Comparison of ENCODE assay signal across 37 cellular contexts in genomic region chr12:101694297-101694848, GRCh38. TPM values are rescaled to one million over a fixed set of nuclear protein-coding genes. Genes with fewer than 3 reads are reported as not detected.
"Had no signal": no experiment of that assay in that cellular context is flagged by ENCODE, and none has a peak within 500 bp of the region (broad histone marks: within the 10 kb centered on the region; RNA-seq: fewer than 3 reads in every experiment).

No MANE protein-coding gene starts in this region.

- H3K4me3 ChIP-seq: adrenal gland, Peyer's patch had no signal

- H3K36me3 ChIP-seq: adrenal gland, Peyer's patch had no signal

- H3K27ac Mint-ChIP-seq: activated B cell treated with CpG ODN at 0.5 μM for 24 hours; activated CD4-positive, alpha-beta memory T cell treated with anti-CD3 and anti-CD28 coated beads for 36 hours; activated naive CD4-positive, alpha-beta T cell treated with anti-CD3 and anti-CD28 coated beads for 36 hours; activated naive CD4-positive, alpha-beta T cell treated with anti-CD3 and anti-CD28 coated beads, Interleukin-2, amount 50 U/mL, for 72 hours; activated T-helper 1 cell treated with anti-CD3 and anti-CD28 coated beads, Interleukin-12 subunit alpha, Interleukin-12 subunit beta, Interleukin-2, Interleukin-4 antibody, amounts not matched to agents 30 ng/mL and 10 ng/mL and 1 ng/mL, durations not matched to agents 14 hours and 24 hours and 36 hours had no signal

- DNase-seq: activated B cell treated with CpG ODN at 0.5 μM for 24 hours; activated CD4-positive, alpha-beta memory T cell treated with anti-CD3 and anti-CD28 coated beads for 36 hours; activated CD4-positive, alpha-beta T cell treated with anti-CD3 and anti-CD28 coated beads for 4 hours; activated CD4-positive, alpha-beta T cell treated with anti-CD3 and anti-CD28 coated beads, Interleukin-2, amount 50 U/mL, for 1 hour; activated CD4-positive, CD25-positive, alpha-beta regulatory T cell treated with anti-CD3 and anti-CD28 coated beads, Interleukin-2, amount 50 U/mL, for 72 hours; activated CD8-positive, alpha-beta memory T cell treated with anti-CD3 and anti-CD28 coated beads, Interleukin-2, amount 50 U/mL, for 4 hours; activated gamma-delta T cell treated with Interleukin-2 at 50 U/mL for 16 hours; activated naive CD4-positive, alpha-beta T cell treated with anti-CD3 and anti-CD28 coated beads for 36 hours; activated T-cell treated with anti-CD3 and anti-CD28 coated beads for 4 hours; activated T-cell treated with anti-CD3 and anti-CD28 coated beads, Interleukin-2, amount 50 U/mL, for 4 hours; adrenal gland; anterior cingulate cortex; central memory CD4-positive, alpha-beta T cell; NCI-H1092 treated with DMSO at 0.1 percent for 48 hours; NCI-H1417; NCI-H146; NCI-H187; NCI-H2029 treated with DMSO at 0.1 percent for 48 hours; NCI-H2107; NCI-H2171; NCI-H2227 treated with DMSO at 0.1 percent for 48 hours; NCI-H446 treated with DMSO at 0.1 percent for 48 hours; NCI-H524; NCI-H69; NK-92 treated with Interleukin-12 subunit alpha and Interleukin-12 subunit beta, amount 100 ng/mL, for 24 hours; PC-3; Peyer's patch; RPMI8226; SIG-M5; T-helper 1 cell; T-helper 2 cell; T-helper 9 cell had no signal

- H3K4me3 Mint-ChIP-seq: activated B cell treated with CpG ODN at 0.5 μM for 24 hours; activated CD4-positive, alpha-beta memory T cell treated with anti-CD3 and anti-CD28 coated beads for 36 hours; activated naive CD4-positive, alpha-beta T cell treated with anti-CD3 and anti-CD28 coated beads for 36 hours; activated T-cell treated with anti-CD3 and anti-CD28 coated beads, Interleukin-2, amount 50 U/mL, for 4 hours; activated T-helper 1 cell treated with anti-CD3 and anti-CD28 coated beads, Interleukin-12 subunit alpha, Interleukin-12 subunit beta, Interleukin-2, Interleukin-4 antibody, amounts not matched to agents 30 ng/mL and 10 ng/mL and 1 ng/mL, durations not matched to agents 14 hours and 24 hours and 36 hours had no signal

- H3K9me3 ChIP-seq: adrenal gland, Peyer's patch had no signal

- H3K27me3 Mint-ChIP-seq: activated B cell treated with CpG ODN at 0.5 μM for 24 hours; activated CD4-positive, alpha-beta memory T cell treated with anti-CD3 and anti-CD28 coated beads for 36 hours had no signal

- H3K27ac ChIP-seq: adrenal gland had no signal

- ATAC-seq: activated naive CD4-positive, alpha-beta T cell treated with anti-CD3 and anti-CD28 coated beads, Interleukin-2, amount 50 U/mL, for 72 hours; activated T-cell treated with anti-CD3 and anti-CD28 coated beads, Interleukin-2, amount 50 U/mL, for 4 hours; PC-3; SK-N-SH treated with all-trans-retinoic acid at 6 μM for 48 hours had no signal

- H3K27me3 ChIP-seq: adrenal gland, Peyer's patch had no signal

- H3K36me3 Mint-ChIP-seq: brain had no signal

- H3K9me3 Mint-ChIP-seq: activated B cell treated with CpG ODN at 0.5 μM for 24 hours; activated CD4-positive, alpha-beta memory T cell treated with anti-CD3 and anti-CD28 coated beads for 36 hours; activated naive CD4-positive, alpha-beta T cell treated with anti-CD3 and anti-CD28 coated beads for 36 hours; activated naive CD4-positive, alpha-beta T cell treated with anti-CD3 and anti-CD28 coated beads, Interleukin-2, amount 50 U/mL, for 72 hours; activated T-cell treated with anti-CD3 and anti-CD28 coated beads, Interleukin-2, amount 50 U/mL, for 4 hours; activated T-helper 1 cell treated with anti-CD3 and anti-CD28 coated beads, Interleukin-12 subunit alpha, Interleukin-12 subunit beta, Interleukin-2, Interleukin-4 antibody, amounts not matched to agents 30 ng/mL and 10 ng/mL and 1 ng/mL, durations not matched to agents 14 hours and 24 hours and 36 hours; brain had no signal

RNA-seq across cellular contexts. Expression of gene SYCP3, which starts 44.9 kb away (rescaled TPM):
- total RNA-seq: activated naive CD4-positive, alpha-beta T cell treated with anti-CD3 and anti-CD28 coated beads for 36 hours; M059J; PC-3; Peyer's patch had no signal
